ENCODE assay signal across 3 cellular contexts in genomic region chr18:33647365-33647764, GRCh38.
TF ChIP-seq lines count a peak whose summit lies in the region.

No MANE protein-coding gene starts in this region.

TF ChIP-seq in GM23338, 12 proteins besides CTCF, POLR2A, EP300 and RAD21:
- no peak for TF ChIP-seq EZH2 (IDR thresholded peaks at IDR 0.05; ENCODE audit: low read depth, unreplicated experiment)
- peak; percentile 66; the same call in 1 of the 2 replicates for TF ChIP-seq NANOG (IDR thresholded peaks at IDR 0.05; ENCODE audit: borderline replicate concordance)

TF ChIP-seq in H1, 55 proteins besides CTCF, POLR2A, EP300 and RAD21:
- TF ChIP-seq KDM1A (IDR thresholded peaks at IDR 0.05; ENCODE audit: borderline replicate concordance, low read length) (no peak), GABPA (IDR thresholded peaks at IDR 0.05; ENCODE audit: borderline replicate concordance, insufficient read depth, low read length) (no peak), CBX5 (IDR thresholded peaks at IDR 0.05; ENCODE audit: low read depth, low read length) (no peak), SIRT6 (IDR thresholded peaks at IDR 0.05; ENCODE audit: low read length) (no peak), SP1 (IDR thresholded peaks at IDR 0.05; ENCODE audit: low read depth, low read length) (no peak)

TF ChIP-seq in SK-N-SH, 30 proteins besides CTCF, POLR2A, EP300 and RAD21:
- TF ChIP-seq MAX (IDR thresholded peaks at IDR 0.05; ENCODE audit: low read depth) (no peak), MXI1 (IDR thresholded peaks at IDR 0.05; ENCODE audit: low read depth, low read length) (no peak), POLR2AphosphoS5 (IDR thresholded peaks at IDR 0.05; ENCODE audit: low read depth, low read length) (no peak), ZBTB33 (IDR thresholded peaks at IDR 0.05; ENCODE audit: borderline replicate concordance, low read depth) (no peak), NFIC (IDR thresholded peaks at IDR 0.05; ENCODE audit: borderline replicate concordance) (no peak), USF2 (IDR thresholded peaks at IDR 0.05; ENCODE audit: borderline replicate concordance, low read depth, low read length) (no peak), GATA2 (CRISPR knock-in tag; IDR thresholded peaks at IDR 0.05) (no peak), FOXM1 (IDR thresholded peaks at IDR 0.05; ENCODE audit: low read depth) (no peak), SMC3 (IDR thresholded peaks at IDR 0.05; ENCODE audit: low read depth, low read length) (no peak), PBX3 (IDR thresholded peaks at IDR 0.05) (no peak), JUND (IDR thresholded peaks at IDR 0.05) (no peak), RXRA (IDR thresholded peaks at IDR 0.05; ENCODE audit: borderline replicate concordance, low read depth) (no peak), GABPA (IDR thresholded peaks at IDR 0.05; ENCODE audit: low read depth) (no peak), YY1 (IDR thresholded peaks at IDR 0.05; ENCODE audit: low read depth) (no peak), MEF2A (IDR thresholded peaks at IDR 0.05; ENCODE audit: borderline replicate concordance, low read depth) (no peak), NRF1 (IDR thresholded peaks at IDR 0.05; ENCODE audit: low read depth, low read length) (no peak), ELF1 (IDR thresholded peaks at IDR 0.05) (no peak), EZH2phosphoT487 (IDR thresholded peaks at IDR 0.05; ENCODE audit: borderline replicate concordance, low read depth) (no peak), TCF12 (IDR thresholded peaks at IDR 0.05) (no peak), TEAD4 (IDR thresholded peaks at IDR 0.05; ENCODE audit: borderline replicate concordance, insufficient read depth) (no peak)
